In genomic region chr22:42608481-42609361, GRCh38 we compare ENCODE assay signal across 1 cellular context.
TF ChIP-seq lines count a peak whose summit lies in the region.

No MANE protein-coding gene starts in this region.

TF ChIP-seq in HepG2, 621 proteins besides CTCF, POLR2A, EP300 and RAD21:
- TF ChIP-seq ZNF30 (CRISPR knock-in tag; IDR thresholded peaks at IDR 0.05) (no peak), NCOA1 (CRISPR knock-in tag; IDR thresholded peaks at IDR 0.05) (no peak), ZBTB33 (CRISPR knock-in tag; IDR thresholded peaks at IDR 0.05) (0 out of 2 replicates have a peak, but pooled peaks have one; percentile 6)
